ENCODE assay signal across 20 cellular contexts in genomic region chr5:59583151-59583809, GRCh38.
DNase-seq lines count a peak whose midpoint lies in the region; ATAC-seq, FAIRE-seq and TF ChIP-seq lines count a peak whose summit lies in the region.
"Had no signal": no experiment of that assay in that cellular context is flagged by ENCODE, and none has a peak within 500 bp of the region (broad histone marks: within the 10 kb centered on the region; RNA-seq: fewer than 3 reads in every experiment).

No MANE protein-coding gene starts in this region.

- peak overlapping the region; percentile 4 to 7 for H3K27ac Mint-ChIP-seq in natural killer cell treated with Interleukin-12 subunit alpha and Interleukin-12 subunit beta and Interleukin-15 and Interleukin-18, amount 100 ng/mL, for 72 hours
- no peak overlapping the region for H3K27ac Mint-ChIP-seq in natural killer cell
- H3K27ac Mint-ChIP-seq: activated CD8-positive, alpha-beta memory T cell treated with anti-CD3 and anti-CD28 coated beads, Interleukin-2, amount 10 ng/mL, durations not matched to agents 7 days and 5 days; immature natural killer cell; stimulated activated memory B cell treated with anti-CD40 and anti-IgM and Interleukin-4, amounts not matched to agents 10 μg/mL and 1 μg/mL and 100 μg/mL, for 72 hours; WTC11 had no signal

- H3K9me3 Mint-ChIP-seq in natural killer cell treated with Interleukin-12 subunit alpha and Interleukin-12 subunit beta and Interleukin-15 and Interleukin-18, amount 100 ng/mL, for 72 hours = no peaks in the 10 kb centered on the region
- no peaks in the 10 kb centered on the region for H3K9me3 Mint-ChIP-seq in natural killer cell
- H3K9me3 Mint-ChIP-seq: stimulated activated memory B cell treated with anti-CD40 and anti-IgM and Interleukin-4, amounts not matched to agents 10 μg/mL and 1 μg/mL and 100 μg/mL, for 72 hours; WTC11 had no signal

- peaks cover 6% of the 10 kb centered on the region for H3K36me3 Mint-ChIP-seq in natural killer cell treated with Interleukin-12 subunit alpha and Interleukin-12 subunit beta and Interleukin-15 and Interleukin-18, amount 100 ng/mL, for 72 hours
- no peaks in the 10 kb centered on the region for H3K36me3 Mint-ChIP-seq in natural killer cell
- H3K36me3 Mint-ChIP-seq: activated CD8-positive, alpha-beta memory T cell treated with anti-CD3 and anti-CD28 coated beads, Interleukin-2, amount 10 ng/mL, durations not matched to agents 7 days and 5 days; stimulated activated memory B cell treated with anti-CD40 and anti-IgM and Interleukin-4, amounts not matched to agents 10 μg/mL and 1 μg/mL and 100 μg/mL, for 72 hours; WTC11 had no signal

- intact Hi-C loops in natural killer cell (cut with micrococcal nuclease) = no loop called here
- intact Hi-C loops in posterior vena cava (cut with DNase I) = no loop called here

- peak overlapping the region; percentile 43 to 80 for H3K27ac ChIP-seq in mucosa of rectum (ENCODE audit: low read depth in 2 of 2, low read length in 2 of 2)
- H3K27ac ChIP-seq: vagina had no signal

- H3K27me3 ChIP-seq in endocrine pancreas (ENCODE audit: control insufficient read depth, insufficient read depth, low read length) (no peaks in the 10 kb centered on the region), mucosa of rectum (ENCODE audit: control insufficient read depth in 2 of 2, insufficient read depth in 2 of 2, low read length in 2 of 2) (no peaks in the 10 kb centered on the region)
- H3K27me3 ChIP-seq: vagina had no signal

- no peak for TF ChIP-seq POLR2A in GM12892 (IDR thresholded peaks at IDR 0.05; ENCODE audit: low read depth, low read length)

- H3K9ac ChIP-seq in endocrine pancreas (ENCODE audit: control insufficient read depth, insufficient read depth, low read length) = no peak overlapping the region
- peak overlapping the region in 1 of 2 donors; percentile 74 for H3K9ac ChIP-seq in mucosa of rectum (ENCODE audit: low read depth in 1 of 2, low read length in 2 of 2)

- no peak for ATAC-seq in natural killer cell treated with Interleukin-12 subunit alpha and Interleukin-12 subunit beta and Interleukin-15 and Interleukin-18, amount 100 ng/mL, for 72 hours
- no peak for ATAC-seq in natural killer cell
- ATAC-seq in HG02588 (IDR thresholded peaks at IDR 0.05; ENCODE audit: unreplicated experiment) = no peak
- ATAC-seq: activated CD8-positive, alpha-beta memory T cell treated with anti-CD3 and anti-CD28 coated beads, Interleukin-2, amount 10 ng/mL, durations not matched to agents 7 days and 5 days; sciatic nerve; stimulated activated memory B cell treated with anti-CD40 and anti-IgM and Interleukin-4, amounts not matched to agents 10 μg/mL and 1 μg/mL and 100 μg/mL, for 72 hours; WTC11 had no signal

- H3K9me3 ChIP-seq in endocrine pancreas (ENCODE audit: control insufficient read depth, low read length) = no peaks in the 10 kb centered on the region
- H3K9me3 ChIP-seq in mucosa of rectum (ENCODE audit: control insufficient read depth in 2 of 2, low read length in 2 of 2) = no peaks in the 10 kb centered on the region
- H3K9me3 ChIP-seq: Caco-2, vagina had no signal

- H3K4me1 ChIP-seq in endocrine pancreas (ENCODE audit: control insufficient read depth, insufficient read depth, low read length) = peaks cover 55% of the 10 kb centered on the region
- peaks cover 13 to 16% of the 10 kb centered on the region in 2 donors for H3K4me1 ChIP-seq in mucosa of rectum (ENCODE audit: control insufficient read depth in 2 of 2, insufficient read depth in 2 of 2, low read length in 2 of 2)
- H3K4me1 ChIP-seq: vagina had no signal

- TF ChIP-seq CTCF in natural killer cell (IDR thresholded peaks at IDR 0.05) = no peak

- H3K4me3 ChIP-seq in endocrine pancreas (ENCODE audit: control insufficient read depth, insufficient read depth, low read length) = peak overlapping the region; percentile 14
- peak overlapping the region; percentile 71 to 72 for H3K4me3 ChIP-seq in mucosa of rectum (ENCODE audit: low read length in 2 of 2)
- H3K4me3 ChIP-seq: vagina had no signal

- peaks cover 0 to 3% of the 10 kb centered on the region in 2 donors for H3K27me3 Mint-ChIP-seq in natural killer cell treated with Interleukin-12 subunit alpha and Interleukin-12 subunit beta and Interleukin-15 and Interleukin-18, amount 100 ng/mL, for 72 hours
- H3K27me3 Mint-ChIP-seq in natural killer cell (ENCODE audit: low read depth in 2 of 2) = peaks cover 0 to 6% of the 10 kb centered on the region in 2 donors

- no peak for FAIRE-seq in GM12892 (lab: Jason Lieb, UNC)

- no peak overlapping the region for H3K4me3 Mint-ChIP-seq in natural killer cell treated with Interleukin-12 subunit alpha and Interleukin-12 subunit beta and Interleukin-15 and Interleukin-18, amount 100 ng/mL, for 72 hours
- H3K4me3 Mint-ChIP-seq in natural killer cell = no peak overlapping the region
- H3K4me3 Mint-ChIP-seq: activated CD8-positive, alpha-beta memory T cell treated with anti-CD3 and anti-CD28 coated beads, Interleukin-2, amount 10 ng/mL, durations not matched to agents 7 days and 5 days; immature natural killer cell; stimulated activated memory B cell treated with anti-CD40 and anti-IgM and Interleukin-4, amounts not matched to agents 10 μg/mL and 1 μg/mL and 100 μg/mL, for 72 hours; WTC11 had no signal

- H3K4me1 Mint-ChIP-seq in natural killer cell treated with Interleukin-12 subunit alpha and Interleukin-12 subunit beta and Interleukin-15 and Interleukin-18, amount 100 ng/mL, for 72 hours (ENCODE audit: low read depth in 2 of 2) = peaks cover 20 to 30% of the 10 kb centered on the region in 2 donors
- peaks cover 14 to 18% of the 10 kb centered on the region in 2 donors for H3K4me1 Mint-ChIP-seq in natural killer cell
- H3K4me1 Mint-ChIP-seq: activated CD8-positive, alpha-beta memory T cell treated with anti-CD3 and anti-CD28 coated beads, Interleukin-2, amount 10 ng/mL, durations not matched to agents 7 days and 5 days had no signal

- DNase-seq in natural killer cell treated with Interleukin-12 subunit alpha and Interleukin-12 subunit beta and Interleukin-15 and Interleukin-18, amount 100 ng/mL, for 72 hours (ENCODE audit: low spot score) = no peak
- DNase-seq in natural killer cell (no peak), GM12892 (ENCODE audit: insufficient read length) (no peak), NCI-H2107 (lab: John Stamatoyannopoulos, UW) (no peak), posterior vena cava (ENCODE audit: low spot score) (no peak)
- DNase-seq: activated CD8-positive, alpha-beta memory T cell treated with anti-CD3 and anti-CD28 coated beads, Interleukin-2, amount 10 ng/mL, durations not matched to agents 7 days and 5 days; activated gamma-delta T cell treated with Interleukin-2 at 50 U/mL for 16 hours; effector CD8-positive, alpha-beta T cell; immature natural killer cell; MV-4-11; NCI-H524; SW 1271 had no signal

- H3K36me3 ChIP-seq in endocrine pancreas (ENCODE audit: control insufficient read depth, insufficient read depth, low read length) (no peaks in the 10 kb centered on the region), mucosa of rectum (ENCODE audit: control insufficient read depth in 2 of 2, insufficient read depth in 2 of 2, low read length in 2 of 2) (no peaks in the 10 kb centered on the region)
- H3K36me3 ChIP-seq: vagina had no signal

Comparison
In these comparisons a context has a peak if more than half of its experiments do, and no peak if none do; other contexts are left out.
1. H3K27ac Mint-ChIP-seq: peak in natural killer cell treated with Interleukin-12 subunit alpha and Interleukin-12 subunit beta and Interleukin-15 and Interleukin-18, amount 100 ng/mL, for 72 hours (2 of 2); none in natural killer cell (0 of 2).